9 cellular contexts compared by ENCODE assay signal in genomic region chr16:65123846-65124513, GRCh38. TPM values are rescaled to one million over a fixed set of nuclear protein-coding genes. Genes with fewer than 3 reads are reported as not detected.
DNase-seq lines count a peak whose midpoint lies in the region; ATAC-seq and TF ChIP-seq lines count a peak whose summit lies in the region.
"Had no signal": no experiment of that assay in that cellular context is flagged by ENCODE, and none has a peak within 500 bp of the region (broad histone marks: within the 10 kb centered on the region; RNA-seq: fewer than 3 reads in every experiment).

No MANE protein-coding gene starts in this region.

- peak; percentile 24 for DNase-seq in AG20443 (ENCODE audit: low spot score)
- DNase-seq in adipocyte (ENCODE audit: low read depth), result peak; percentile 55
- no peak for DNase-seq in right atrium auricular region (ENCODE audit: low spot score)
- DNase-seq in CD14-positive monocyte (ENCODE audit: low spot score), result no peak
- DNase-seq in dermis blood vessel endothelial cell, result no peak
- DNase-seq in activated gamma-delta T cell treated with Interleukin-2 at 50 U/mL for 16 hours, result no peak
- DNase-seq: CD8-positive, alpha-beta memory T cell had no signal

- TF ChIP-seq CTCF in right atrium auricular region (IDR thresholded peaks at IDR 0.05) (no peak), CD14-positive monocyte (IDR thresholded peaks at IDR 0.05) (no peak)

- H3K4me3 ChIP-seq in adipocyte (ENCODE audit: low read length) (peak overlapping the region; percentile 90), right atrium auricular region (peak overlapping the region; percentile 50 to 69), rectal smooth muscle tissue (ENCODE audit: low read length) (peak overlapping the region; percentile 66)

- H3K4me3 Mint-ChIP-seq in CD14-positive monocyte, result peak overlapping the region in 1 of 2 donors; percentile 74
- H3K4me3 Mint-ChIP-seq: CD8-positive, alpha-beta memory T cell had no signal

- H3K9me3 ChIP-seq in adipocyte (ENCODE audit: control insufficient read depth, low read length) (no peaks in the 10 kb centered on the region), right atrium auricular region (no peaks in the 10 kb centered on the region)

- H3K36me3 ChIP-seq in adipocyte (ENCODE audit: control insufficient read depth, insufficient read depth, low read length, severe bottlenecking) (no peaks in the 10 kb centered on the region), right atrium auricular region (no peaks in the 10 kb centered on the region), rectal smooth muscle tissue (ENCODE audit: control insufficient read depth, insufficient read depth, low read length) (no peaks in the 10 kb centered on the region)

- peak overlapping the region; percentile 78 to 79 for H3K27ac ChIP-seq in right atrium auricular region
- H3K27ac ChIP-seq in rectal smooth muscle tissue (ENCODE audit: low read depth, low read length), result peak overlapping the region; percentile 90

- H3K27me3 ChIP-seq in adipocyte (replicated peaks; ENCODE audit: control insufficient read depth, insufficient read depth, low read length) (no peaks in the 10 kb centered on the region), right atrium auricular region (no peaks in the 10 kb centered on the region), rectal smooth muscle tissue (ENCODE audit: control insufficient read depth, insufficient read depth, low read length) (peaks cover 3% of the 10 kb centered on the region)

- H3K9ac ChIP-seq in adipocyte (ENCODE audit: low read length) (peak overlapping the region; percentile 95), rectal smooth muscle tissue (ENCODE audit: low read length) (no peak overlapping the region)

- no peak overlapping the region for H3K27ac Mint-ChIP-seq in CD14-positive monocyte
- H3K27ac Mint-ChIP-seq: CD8-positive, alpha-beta memory T cell had no signal

- H3K27me3 Mint-ChIP-seq in CD14-positive monocyte (ENCODE audit: low read depth in 3 of 3), result peaks cover 52 to 59% (median 58%) of the 10 kb centered on the region in 3 donors

- no peaks in the 10 kb centered on the region for H3K36me3 Mint-ChIP-seq in CD14-positive monocyte

- H3K9me3 Mint-ChIP-seq in CD14-positive monocyte, result peaks cover 0 to 15% (median 2%) of the 10 kb centered on the region in 7 donors

- intact Hi-C loops in CD14-positive monocyte (cut with micrococcal nuclease), result no loop called here

- no peak for ATAC-seq in GM21529 (IDR thresholded peaks at IDR 0.05; ENCODE audit: unreplicated experiment)

- H3K4me1 Mint-ChIP-seq in CD14-positive monocyte, result no peaks in the 10 kb centered on the region

- H3K4me1 ChIP-seq in adipocyte (ENCODE audit: control insufficient read depth, insufficient read depth, low read length) (peaks cover 32% of the 10 kb centered on the region), right atrium auricular region (peaks cover 0 to 11% of the 10 kb centered on the region in 2 donors), rectal smooth muscle tissue (ENCODE audit: control insufficient read depth, insufficient read depth, low read length) (peaks cover 3% of the 10 kb centered on the region)

RNA-seq across cellular contexts. Expression of gene CDH11, which starts 2.1 kb away (rescaled TPM):
- total RNA-seq in right atrium auricular region (10 to 100 TPM; 51.6 to 59.1 TPM), dermis blood vessel endothelial cell (4.9 and 20.0 TPM in 2 replicates)
- not detected for polyA plus RNA-seq in CD14-positive monocyte
- total RNA-seq: CD8-positive, alpha-beta memory T cell had no signal
- polyA plus RNA-seq: CD8-positive, alpha-beta memory T cell had no signal

Comparison
In these comparisons a context has a peak if more than half of its experiments do, and no peak if none do; other contexts are left out.
1. DNase-seq: peak in AG20443 (single experiment) and adipocyte (single experiment); none in right atrium auricular region (single experiment), CD14-positive monocyte (single experiment), dermis blood vessel endothelial cell (single experiment) and activated gamma-delta T cell treated with Interleukin-2 at 50 U/mL for 16 hours (single experiment).
2. Peak in every context shown above with its lines, with median percentiles within 50 percentile points of each other: H3K4me3 ChIP-seq.